In the genomic region with DNA sequence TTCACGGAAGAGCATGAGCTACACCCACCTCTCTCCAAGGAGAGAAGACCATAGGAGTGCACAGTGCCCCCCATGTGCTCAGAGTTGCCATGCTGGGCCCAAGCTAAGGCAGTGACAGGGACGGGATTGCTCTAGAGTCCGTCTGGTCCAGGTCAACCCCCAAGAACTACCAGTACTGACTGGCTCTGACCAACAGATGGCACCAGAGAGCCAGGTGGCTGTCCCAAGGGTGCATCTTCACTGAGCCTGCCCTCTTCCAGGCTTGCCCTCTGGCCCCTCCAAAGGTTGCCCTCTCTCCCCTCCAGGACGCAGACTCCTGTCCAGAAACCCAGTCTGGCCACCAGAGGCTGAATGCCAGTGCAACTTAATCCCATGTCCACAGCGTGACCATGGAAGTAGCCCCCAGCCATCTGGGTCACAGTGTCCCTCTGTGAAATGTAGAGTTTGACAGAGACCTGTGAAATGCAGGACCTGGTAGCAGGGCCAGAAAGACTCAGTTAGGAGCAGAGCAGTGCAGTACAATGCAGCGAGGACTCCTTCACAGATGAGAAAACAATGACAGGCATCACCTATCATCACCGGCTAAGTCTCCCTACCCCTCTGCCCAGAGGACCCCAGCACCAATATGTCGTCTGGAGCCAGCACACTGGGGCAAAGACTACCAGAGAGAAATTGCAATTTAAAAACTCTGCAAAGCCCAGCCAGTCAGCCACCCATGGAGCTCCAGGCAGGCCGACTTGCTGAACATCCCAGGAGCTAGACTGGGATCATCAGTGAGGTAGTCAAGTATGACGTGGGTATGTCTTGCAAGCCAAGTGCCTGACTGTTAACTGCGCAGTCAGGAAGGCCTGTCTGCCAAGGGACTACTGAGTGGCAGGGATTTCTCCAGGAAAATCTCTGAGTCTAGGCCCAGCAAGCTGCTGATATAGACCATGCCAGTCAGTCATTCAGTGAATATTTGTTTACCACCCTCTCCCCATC, we compare ENCODE assay signal across 8 cellular contexts. TPM values are rescaled to one million over a fixed set of nuclear protein-coding genes. Genes with fewer than 3 reads are reported as not detected.
DNase-seq lines count a peak whose midpoint lies in the region; ATAC-seq and TF ChIP-seq lines count a peak whose summit lies in the region.

No MANE protein-coding gene starts in this region.

- H3K27ac Mint-ChIP-seq in activated B cell treated with CpG ODN at 0.5 μM for 24 hours: no peak overlapping the region

- TF ChIP-seq CTCF in activated B cell treated with CpG ODN at 0.5 μM for 24 hours (IDR thresholded peaks at IDR 0.05) (no peak), cardiac fibroblast (IDR thresholded peaks at IDR 0.05; ENCODE audit: low read depth, low read length) (peak; percentile 97)

- no peaks in the 10 kb centered on the region for H3K36me3 ChIP-seq in H7 (replicated peaks; ENCODE audit: control insufficient read depth, insufficient read depth, low read length)

- CTCF ChIA-PET in activated B cell treated with CpG ODN at 0.5 μM for 24 hours (lab: Charles Lee): interaction anchor here (0.8 to 8.3 kb wide), 8 partner anchors 8 to 402 kb away, joined by 3 to 105 read pairs (median 3); partner anchors contain the start of gene SKP1

- no peaks in the 10 kb centered on the region for H3K27me3 ChIP-seq in H7 (ENCODE audit: control insufficient read depth, insufficient read depth, low read length)

- no peaks in the 10 kb centered on the region for H3K27me3 Mint-ChIP-seq in activated B cell treated with CpG ODN at 0.5 μM for 24 hours

- no peak overlapping the region for H3K4me3 ChIP-seq in H7 (ENCODE audit: insufficient read depth, low read depth, low read length)
- H3K4me3 ChIP-seq in cardiac fibroblast (replicated peaks in 1 of 2; ENCODE audit: low read depth in 2 of 2, low read length in 2 of 2): no peak overlapping the region

- intact Hi-C loops in activated B cell treated with CpG ODN at 0.5 μM for 24 hours (cut with micrococcal nuclease): loop anchor here (1.0 to 5.0 kb wide), 4 partner anchors 40 to 402 kb away; no protein-coding TSS in a partner anchor

- no peaks in the 10 kb centered on the region for H3K36me3 Mint-ChIP-seq in activated B cell treated with CpG ODN at 0.5 μM for 24 hours (ENCODE audit: low read depth)

- no peaks in the 10 kb centered on the region for H3K9me3 Mint-ChIP-seq in activated B cell treated with CpG ODN at 0.5 μM for 24 hours

- POLR2A ChIA-PET in activated B cell treated with CpG ODN at 0.5 μM for 24 hours (lab: Charles Lee): interaction anchor here (0.5 to 1.7 kb wide), 4 partner anchors 8 to 540 kb away, joined by 3 to 8 read pairs (median 4); partner anchors contain the start of genes PPP2CA and SKP1

- peak; percentile 99 for ATAC-seq in activated B cell treated with CpG ODN at 0.5 μM for 24 hours (ENCODE audit: low read depth)
- ATAC-seq in GM18870 (IDR thresholded peaks at IDR 0.05; ENCODE audit: unreplicated experiment): no peak

- H3K4me3 Mint-ChIP-seq in activated B cell treated with CpG ODN at 0.5 μM for 24 hours: no peak overlapping the region

- peak; percentile 71 for DNase-seq in EH (ENCODE audit: low read depth)
- peak; percentile 83 for DNase-seq in H7
- DNase-seq in NCI-H1105 (lab: John Stamatoyannopoulos, UW): peak; percentile 2
- DNase-seq in activated B cell treated with CpG ODN at 0.5 μM for 24 hours: peak; percentile 59
- peak; percentile 70 to 75 for DNase-seq in cardiac fibroblast (ENCODE audit: low read depth in 2 of 2)
- peak; percentile 70 for DNase-seq in kidney tubule cell (ENCODE audit: low spot score)
- peak; percentile 66 to 68 for DNase-seq in stimulated activated CD4-positive, alpha-beta T cell treated with anti-CD3 and anti-CD28 coated beads, Interleukin-4, amount 100 ng/mL, for 4 hours

- H3K4me1 Mint-ChIP-seq in activated B cell treated with CpG ODN at 0.5 μM for 24 hours: peaks cover 3% of the 10 kb centered on the region

RNA-seq across cellular contexts. Expression of gene SKP1, which starts 7.7 kb away (rescaled TPM):
- 287 and 332 TPM in 2 replicates for total RNA-seq in H7 (2014; rRNA removed; shearing (Covaris generic))
- 193 and 211 TPM in 2 replicates for total RNA-seq in activated B cell treated with CpG ODN at 0.5 μM for 24 hours

RNA-seq across cellular contexts. Expression of gene PPP2CA, which starts 41.4 kb away (rescaled TPM):
- 152 and 184 TPM in 2 replicates for total RNA-seq in H7 (2014; rRNA removed; shearing (Covaris generic))
- total RNA-seq in activated B cell treated with CpG ODN at 0.5 μM for 24 hours: 103 and 118 TPM in 2 replicates

Comparison
In these comparisons a context has a peak if more than half of its experiments do, and no peak if none do; other contexts are left out.
1. DNase-seq: peak in every context shown above with its lines; median percentile 83 in H7; 72 in cardiac fibroblast; 71 in EH; 70 in kidney tubule cell; 67 in stimulated activated CD4-positive, alpha-beta T cell treated with anti-CD3 and anti-CD28 coated beads, Interleukin-4, amount 100 ng/mL, for 4 hours; 59 in activated B cell treated with CpG ODN at 0.5 μM for 24 hours; 2 in NCI-H1105.